8 cellular contexts compared by ENCODE assay signal in the genomic region with DNA sequence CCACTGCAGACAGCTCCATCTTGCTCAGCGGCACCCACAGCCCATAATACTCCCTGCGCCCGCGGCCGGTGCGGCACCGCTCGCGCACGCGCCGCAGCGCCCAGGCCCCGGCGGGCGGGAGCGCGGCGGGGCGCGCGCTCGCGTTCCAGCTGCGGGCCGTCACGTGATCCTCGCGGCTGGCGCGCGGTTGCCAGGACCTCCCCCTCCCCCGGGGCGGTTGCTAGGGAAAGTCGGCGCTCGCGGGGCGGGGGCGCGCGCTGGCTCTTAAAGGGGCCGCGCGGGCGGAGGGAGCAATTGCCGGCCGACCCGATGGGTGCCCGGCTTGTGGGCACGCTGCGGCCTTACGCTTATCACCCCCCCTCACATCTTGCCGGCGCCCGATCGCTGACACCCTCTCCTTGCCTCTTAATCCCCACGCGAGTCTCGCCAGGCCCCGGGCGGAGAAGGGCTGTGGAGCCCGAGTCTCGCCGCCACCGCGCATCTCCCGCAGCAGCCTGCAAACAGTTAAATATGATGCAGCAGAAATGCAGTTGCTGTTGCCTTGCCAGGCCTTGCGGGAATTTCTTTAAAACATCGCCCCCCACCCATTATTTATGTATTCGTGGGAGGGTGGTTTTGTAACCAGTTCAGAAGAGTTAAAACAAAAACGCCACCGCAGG. TPM values are rescaled to one million over a fixed set of nuclear protein-coding genes. Genes with fewer than 3 reads are reported as not detected.
DNase-seq lines count a peak whose midpoint lies in the region; TF ChIP-seq lines count a peak whose summit lies in the region.

TSS of gene CBX6 (minus strand) at position 45 of the 659 bp plus-strand sequence. CDS start at position 19, 26 bp downstream.

- peaks cover 15% of the 10 kb centered on the region for H3K36me3 ChIP-seq in neuron (ENCODE audit: insufficient read depth, low read length)

- in situ Hi-C loops in G401 (cut with HindIII; ENCODE audit: low sequenced_read_pairs): no loop called here

- peaks cover 2% of the 10 kb centered on the region for H3K9me3 ChIP-seq in neuron (ENCODE audit: low read length)

- H2AFZ ChIP-seq in neuron (ENCODE audit: low read depth, low read length): peak within 1 kb of the TSS; percentile 94

- H3K4me1 Mint-ChIP-seq in HFFc6 (ENCODE audit: low read depth): peaks cover 35% of the 10 kb centered on the region

- H3K27me3 Mint-ChIP-seq in HFFc6 (ENCODE audit: insufficient read depth): peaks cover 32% of the 10 kb centered on the region

- no peak for TF ChIP-seq CTCF in HFFc6 (IDR thresholded peaks at IDR 0.05)

- peak; percentile 89 for DNase-seq in G401 (ENCODE audit: low spot score)
- peak; percentile 82 for DNase-seq in HFFc6
- DNase-seq in NCI-H1048 (lab: John Stamatoyannopoulos, UW): peak; percentile 87
- peak; percentile 91 for DNase-seq in SK-N-DZ (ENCODE audit: low spot score)
- DNase-seq in activated naive CD4-positive, alpha-beta T cell treated with Interleukin-2 at 50 U/mL for 16 hours: peak; percentile 96
- DNase-seq in foreskin melanocyte: peak; percentile 82
- peak; percentile 86 for DNase-seq in stromal cell of bone marrow (ENCODE audit: low read depth)

- peak within 1 kb of the TSS; percentile 86 for H3K27ac Mint-ChIP-seq in HFFc6

- H3K36me3 Mint-ChIP-seq in HFFc6 (ENCODE audit: low read depth): no peaks in the 10 kb centered on the region; the same call in 1 of the 2 replicates

- H3K4me3 ChIP-seq in neuron (ENCODE audit: low read length): peak within 1 kb of the TSS; percentile 88

- H3K27me3 ChIP-seq in neuron (ENCODE audit: insufficient read depth, low read length): peaks cover 2% of the 10 kb centered on the region

- H3K9me3 Mint-ChIP-seq in HFFc6: no peaks in the 10 kb centered on the region

- peak within 1 kb of the TSS; percentile 93 for H3K4me3 Mint-ChIP-seq in HFFc6

- H3K4me1 ChIP-seq in neuron (ENCODE audit: insufficient read depth, low read length): peaks cover 33% of the 10 kb centered on the region

RNA-seq across cellular contexts. Expression of gene CBX6, which starts in this region (rescaled TPM):
- 16.4 and 25.6 TPM in 2 replicates for total RNA-seq in G401 (2014; rRNA removed; shearing (Covaris generic))
- 10 to 100 TPM; 72.0 to 91.5 (median 75.3) TPM for total RNA-seq in HFFc6 (2021; fragmentation: NEBNext Ultra II Directional; extraction: Animal tissue kit (Norgen Biotek cat#: 25700))
- polyA plus RNA-seq in SK-N-DZ (2014; cell fraction: cytosol; rRNA removed): 9.2 and 11.0 TPM in 2 replicates
- 24.2 and 30.2 TPM in 2 replicates for polyA plus RNA-seq in SK-N-DZ (2014; cell fraction: nucleus; rRNA removed)

Comparison
In these comparisons a context has a peak if more than half of its experiments do, and no peak if none do; other contexts are left out.
1. Peak in every context shown above with its lines: DNase-seq and H3K4me3 ChIP-seq.